34 cellular contexts compared by ENCODE assay signal in genomic region chr16:50046853-50047252, GRCh38.
"Had no signal": no experiment of that assay in that cellular context is flagged by ENCODE, and none has a peak within 500 bp of the region (broad histone marks: within the 10 kb centered on the region; RNA-seq: fewer than 3 reads in every experiment).

No MANE protein-coding gene starts in this region.

- H3K9me3 ChIP-seq: adrenal gland, body of pancreas, breast epithelium had no signal

- H3K27ac Mint-ChIP-seq: activated B cell treated with CpG ODN at 0.5 μM for 24 hours; activated CD4-positive, alpha-beta memory T cell treated with anti-CD3 and anti-CD28 coated beads, Interleukin-2, amount 10 ng/mL, durations not matched to agents 7 days and 5 days; activated CD4-positive, alpha-beta T cell treated with anti-CD3 and anti-CD28 coated beads, Interleukin-2, amount 10 ng/mL, durations not matched to agents 24 days and 14 days; activated CD8-positive, alpha-beta memory T cell treated with anti-CD3 and anti-CD28 coated beads, Interleukin-2, amount 10 ng/mL, durations not matched to agents 7 days and 5 days; activated CD8-positive, alpha-beta T cell treated with anti-CD3 and anti-CD28 coated beads, Interleukin-2, amount 10 ng/mL, durations not matched to agents 7 days and 5 days; activated naive CD4-positive, alpha-beta T cell treated with anti-CD3 and anti-CD28 coated beads for 36 hours; activated naive CD4-positive, alpha-beta T cell treated with anti-CD3 and anti-CD28 coated beads, Interleukin-2, amount 50 U/mL, for 72 hours; activated naive CD8-positive, alpha-beta T cell treated with anti-CD3 and anti-CD28 coated beads for 36 hours; activated T-cell treated with anti-CD3 and anti-CD28 coated beads, Interleukin-2, amount 50 U/mL, for 24 hours; activated T-cell treated with anti-CD3 and anti-CD28 coated beads, Interleukin-2, amount 50 U/mL, for 72 hours; activated T-helper 1 cell treated with anti-CD3 and anti-CD28 coated beads, Interleukin-12 subunit alpha, Interleukin-12 subunit beta, Interleukin-2, Interleukin-4 antibody, amounts not matched to agents 30 ng/mL and 10 ng/mL and 1 ng/mL, durations not matched to agents 14 hours and 24 hours and 36 hours; activated T-helper 17 cell treated with anti-CD3 and anti-CD28 coated beads, Interleukin-2, amount 50 U/mL, for 72 hours; T-cell; T-helper 2 cell treated with Interferon-gamma antibody and Interleukin-4, amounts not matched to agents 5 μg/mL and 100 μg/mL, for 36 hours had no signal

- H3K4me3 ChIP-seq: adrenal gland, body of pancreas, breast epithelium had no signal

- H3K36me3 ChIP-seq: adrenal gland, brain microvascular endothelial cell, breast epithelium had no signal

- H3K4me1 ChIP-seq: adrenal gland, body of pancreas, breast epithelium had no signal

- ATAC-seq: activated CD8-positive, alpha-beta memory T cell treated with anti-CD3 and anti-CD28 coated beads, Interleukin-2, amount 10 ng/mL, durations not matched to agents 7 days and 5 days; activated CD8-positive, alpha-beta T cell treated with anti-CD3 and anti-CD28 coated beads, Interleukin-2, amount 10 ng/mL, durations not matched to agents 7 days and 5 days; activated naive CD4-positive, alpha-beta T cell treated with anti-CD3 and anti-CD28 coated beads, Interleukin-2, amount 50 U/mL, for 72 hours; activated T-cell treated with anti-CD3 and anti-CD28 coated beads, Interleukin-2, amount 50 U/mL, for 72 hours; activated T-helper 17 cell treated with anti-CD3 and anti-CD28 coated beads, Interleukin-2, amount 50 U/mL, for 72 hours; body of pancreas; T-cell had no signal

- H3K36me3 Mint-ChIP-seq: activated CD8-positive, alpha-beta memory T cell treated with anti-CD3 and anti-CD28 coated beads, Interleukin-2, amount 10 ng/mL, durations not matched to agents 7 days and 5 days; activated naive CD4-positive, alpha-beta T cell treated with anti-CD3 and anti-CD28 coated beads, Interleukin-2, amount 50 U/mL, for 72 hours; activated naive CD8-positive, alpha-beta T cell treated with anti-CD3 and anti-CD28 coated beads for 36 hours; T-cell had no signal

- H3K4me1 Mint-ChIP-seq: activated B cell treated with CpG ODN at 0.5 μM for 24 hours; activated CD4-positive, alpha-beta memory T cell treated with anti-CD3 and anti-CD28 coated beads, Interleukin-2, amount 10 ng/mL, durations not matched to agents 7 days and 5 days; activated CD4-positive, alpha-beta T cell treated with anti-CD3 and anti-CD28 coated beads, Interleukin-2, amount 10 ng/mL, durations not matched to agents 24 days and 14 days; activated CD8-positive, alpha-beta memory T cell treated with anti-CD3 and anti-CD28 coated beads, Interleukin-2, amount 10 ng/mL, durations not matched to agents 7 days and 5 days; activated naive CD8-positive, alpha-beta T cell treated with anti-CD3 and anti-CD28 coated beads for 36 hours; activated T-helper 17 cell treated with anti-CD3 and anti-CD28 coated beads, Interleukin-2, amount 50 U/mL, for 72 hours; T-cell had no signal

- H3K9me3 Mint-ChIP-seq: activated B cell treated with CpG ODN at 0.5 μM for 24 hours; activated CD4-positive, alpha-beta memory T cell treated with anti-CD3 and anti-CD28 coated beads, Interleukin-2, amount 10 ng/mL, durations not matched to agents 7 days and 5 days; activated CD4-positive, alpha-beta T cell treated with anti-CD3 and anti-CD28 coated beads, Interleukin-2, amount 10 ng/mL, durations not matched to agents 24 days and 14 days; activated naive CD4-positive, alpha-beta T cell treated with anti-CD3 and anti-CD28 coated beads, Interleukin-2, amount 50 U/mL, for 72 hours; activated naive CD8-positive, alpha-beta T cell treated with anti-CD3 and anti-CD28 coated beads for 36 hours; activated T-cell treated with anti-CD3 and anti-CD28 coated beads, Interleukin-2, amount 50 U/mL, for 24 hours; activated T-cell treated with anti-CD3 and anti-CD28 coated beads, Interleukin-2, amount 50 U/mL, for 72 hours; activated T-helper 1 cell treated with anti-CD3 and anti-CD28 coated beads, Interleukin-12 subunit alpha, Interleukin-12 subunit beta, Interleukin-2, Interleukin-4 antibody, amounts not matched to agents 30 ng/mL and 10 ng/mL and 1 ng/mL, durations not matched to agents 14 hours and 24 hours and 36 hours; activated T-helper 17 cell treated with anti-CD3 and anti-CD28 coated beads, Interleukin-2, amount 50 U/mL, for 72 hours; T-cell; T-helper 2 cell treated with Interferon-gamma antibody and Interleukin-4, amounts not matched to agents 5 μg/mL and 100 μg/mL, for 36 hours had no signal

- H3K4me3 Mint-ChIP-seq: activated B cell treated with CpG ODN at 0.5 μM for 24 hours; activated CD4-positive, alpha-beta memory T cell treated with anti-CD3 and anti-CD28 coated beads, Interleukin-2, amount 10 ng/mL, durations not matched to agents 7 days and 5 days; activated CD4-positive, alpha-beta T cell treated with anti-CD3 and anti-CD28 coated beads, Interleukin-2, amount 10 ng/mL, durations not matched to agents 24 days and 14 days; activated CD8-positive, alpha-beta memory T cell treated with anti-CD3 and anti-CD28 coated beads, Interleukin-2, amount 10 ng/mL, durations not matched to agents 7 days and 5 days; activated CD8-positive, alpha-beta T cell treated with anti-CD3 and anti-CD28 coated beads, Interleukin-2, amount 10 ng/mL, durations not matched to agents 7 days and 5 days; activated naive CD4-positive, alpha-beta T cell treated with anti-CD3 and anti-CD28 coated beads for 36 hours; activated naive CD8-positive, alpha-beta T cell treated with anti-CD3 and anti-CD28 coated beads for 36 hours; activated T-cell treated with anti-CD3 and anti-CD28 coated beads, Interleukin-2, amount 50 U/mL, for 24 hours; activated T-cell treated with anti-CD3 and anti-CD28 coated beads, Interleukin-2, amount 50 U/mL, for 72 hours; activated T-helper 1 cell treated with anti-CD3 and anti-CD28 coated beads, Interleukin-12 subunit alpha, Interleukin-12 subunit beta, Interleukin-2, Interleukin-4 antibody, amounts not matched to agents 30 ng/mL and 10 ng/mL and 1 ng/mL, durations not matched to agents 14 hours and 24 hours and 36 hours; activated T-helper 17 cell treated with anti-CD3 and anti-CD28 coated beads, Interleukin-2, amount 50 U/mL, for 72 hours; T-cell; T-helper 2 cell treated with Interferon-gamma antibody and Interleukin-4, amounts not matched to agents 5 μg/mL and 100 μg/mL, for 36 hours had no signal

- DNase-seq: activated B cell treated with CpG ODN at 0.5 μM for 24 hours; activated CD4-positive, alpha-beta memory T cell treated with anti-CD3 and anti-CD28 coated beads, Interleukin-2, amount 10 ng/mL, durations not matched to agents 7 days and 5 days; activated CD4-positive, alpha-beta T cell treated with anti-CD3 and anti-CD28 coated beads for 4 hours; activated CD4-positive, alpha-beta T cell treated with anti-CD3 and anti-CD28 coated beads, Interleukin-2, amount 10 ng/mL, durations not matched to agents 24 days and 14 days; activated CD4-positive, alpha-beta T cell treated with anti-CD3 and anti-CD28 coated beads, Interleukin-2, amount 50 U/mL, for 1 hour; activated CD4-positive, alpha-beta T cell treated with anti-CD3 and anti-CD28 coated beads, Interleukin-2, amount 50 U/mL, for 48 hours; activated CD4-positive, CD25-positive, alpha-beta regulatory T cell treated with anti-CD3 and anti-CD28 coated beads, Interleukin-2, amount 50 U/mL, for 72 hours; activated CD8-positive, alpha-beta memory T cell treated with anti-CD3 and anti-CD28 coated beads for 24 hours; activated CD8-positive, alpha-beta memory T cell treated with anti-CD3 and anti-CD28 coated beads, Interleukin-2, amount 10 ng/mL, durations not matched to agents 7 days and 5 days; activated CD8-positive, alpha-beta memory T cell treated with anti-CD3 and anti-CD28 coated beads, Interleukin-2, amount 50 U/mL, for 48 hours; activated CD8-positive, alpha-beta T cell treated with anti-CD3 and anti-CD28 coated beads, Interleukin-2, amount 10 ng/mL, durations not matched to agents 7 days and 5 days; activated effector memory CD4-positive, alpha-beta T cell treated with anti-CD3 and anti-CD28 coated beads, Interleukin-2, amount 50 U/mL, for 16 hours; activated gamma-delta T cell treated with Interleukin-2 at 50 U/mL for 16 hours; activated naive CD4-positive, alpha-beta T cell; activated naive CD4-positive, alpha-beta T cell treated with anti-CD3 and anti-CD28 coated beads for 36 hours; activated naive CD4-positive, alpha-beta T cell treated with anti-CD3 and anti-CD28 coated beads, Interleukin-2, amount 50 U/mL, for 16 hours; activated naive CD8-positive, alpha-beta T cell treated with anti-CD3 and anti-CD28 coated beads for 36 hours; activated T-cell treated with anti-CD3 and anti-CD28 coated beads, Interleukin-2, amount 50 U/mL, for 24 hours; activated T-cell treated with anti-CD3 and anti-CD28 coated beads, Interleukin-2, amount 50 U/mL, for 72 hours; adrenal gland; amniotic stem cell; aorta; body of pancreas; brain microvascular endothelial cell; central memory CD4-positive, alpha-beta T cell; T-cell; T-helper 2 cell; T-helper 9 cell had no signal

- H3K27ac ChIP-seq: adrenal gland, body of pancreas, brain microvascular endothelial cell, breast epithelium, VCaP had no signal
